Comparison of ENCODE assay signal across 23 cellular contexts in genomic region chr9:4820172-4820571, GRCh38.
"Had no signal": no experiment of that assay in that cellular context is flagged by ENCODE, and none has a peak within 500 bp of the region (broad histone marks: within the 10 kb centered on the region; RNA-seq: fewer than 3 reads in every experiment).

No MANE protein-coding gene starts in this region.

- H3K27ac ChIP-seq: breast epithelium, SK-N-MC had no signal

- DNase-seq: activated CD4-positive, alpha-beta T cell treated with anti-CD3 and anti-CD28 coated beads for 4 hours; activated CD8-positive, alpha-beta memory T cell treated with anti-CD3 and anti-CD28 coated beads, Interleukin-2, amount 50 U/mL, for 4 hours; activated CD8-positive, alpha-beta T cell treated with anti-CD3 and anti-CD28 coated beads for 36 hours; activated gamma-delta T cell treated with Interleukin-2 at 50 U/mL for 16 hours; activated naive CD4-positive, alpha-beta T cell treated with anti-CD3 and anti-CD28 coated beads, Interleukin-2, amount 50 U/mL, for 16 hours; activated T-cell treated with anti-CD3 and anti-CD28 coated beads, Interleukin-2, amount 50 U/mL, for 72 hours; aorta; caudate nucleus; Karpas-422; NCI-H1105 treated with DMSO at 0.1 percent for 48 hours; NCI-H146; NCI-H187 treated with DMSO at 0.1 percent for 48 hours; NCI-H2081 treated with DMSO at 0.1 percent for 48 hours; NCI-H2171; NCI-H226; NCI-H510A; NCI-H526 treated with DMSO at 0.1 percent for 48 hours; NCI-H82; SIG-M5; T-helper 1 cell had no signal

- H3K36me3 ChIP-seq: breast epithelium had no signal

- H3K27me3 ChIP-seq: breast epithelium had no signal

- H3K4me3 ChIP-seq: breast epithelium, SK-N-MC had no signal

- H3K4me1 ChIP-seq: breast epithelium had no signal

- H3K9me3 ChIP-seq: breast epithelium had no signal

- ATAC-seq: activated CD4-positive, CD25-positive, alpha-beta regulatory T cell treated with anti-CD3 and anti-CD28 coated beads, Interleukin-2, amount 50 U/mL, for 24 hours; activated CD8-positive, alpha-beta T cell treated with anti-CD3 and anti-CD28 coated beads for 36 hours; activated T-cell treated with anti-CD3 and anti-CD28 coated beads, Interleukin-2, amount 50 U/mL, for 72 hours had no signal
